Comparison of ENCODE assay signal across 28 cellular contexts in genomic region chr9:127850286-127850830, GRCh38. TPM values are rescaled to one million over a fixed set of nuclear protein-coding genes. Genes with fewer than 3 reads are reported as not detected.
DNase-seq lines count a peak whose midpoint lies in the region; ATAC-seq and TF ChIP-seq lines count a peak whose summit lies in the region.
"Had no signal": no experiment of that assay in that cellular context is flagged by ENCODE, and none has a peak within 500 bp of the region (broad histone marks: within the 10 kb centered on the region; RNA-seq: fewer than 3 reads in every experiment).

No MANE protein-coding gene starts in this region.

- WGBS in stomach, 5 donors = 81 to 93% (median 86%) methylated on average over 17 of the region's 17 CpGs

- no peak overlapping the region for H3K4me3 Mint-ChIP-seq in nephron
- H3K4me3 Mint-ChIP-seq: activated B cell treated with CpG ODN at 0.5 μM for 24 hours; activated naive CD8-positive, alpha-beta T cell treated with anti-CD3 and anti-CD28 coated beads, Interleukin-2, amount 10 ng/mL, durations not matched to agents 7 days and 5 days; CD4-positive, alpha-beta T cell; stimulated activated effector memory CD8-positive, alpha-beta T cell treated with anti-CD3 and anti-CD28 coated beads, Interleukin-12 subunit alpha, Interleukin-12 subunit beta, amount 100 ng/mL, for 72 hours had no signal

- H4K20me1 ChIP-seq in BLaER1 treated with 17β-estradiol and CSF1 and Interleukin-3, amounts not matched to agents 10 nM and 100 nM = peaks cover 0 to 66% (median 24%) of the 10 kb centered on the region in 11 experiments; a peak in 15 of 22 replicates

- H3K27ac ChIP-seq in BLaER1 treated with 17β-estradiol and CSF1 and Interleukin-3, amounts not matched to agents 10 nM and 100 nM = no peak overlapping the region
- H3K27ac ChIP-seq in cingulate gyrus (ENCODE audit: low read depth, low read length) = peak overlapping the region; percentile 47
- H3K27ac ChIP-seq in stomach = peak overlapping the region in 3 of 5 donors; percentile 10 to 37 (median 27)
- H3K27ac ChIP-seq: epithelial cell of prostate, prostate gland, RWPE1 had no signal

- intact Hi-C loops in stomach (cut with DNase I; ENCODE audit: low total_unique reads) = no loop called here

- no peaks in the 10 kb centered on the region for H3K27me3 ChIP-seq in BLaER1 treated with 17β-estradiol and CSF1 and Interleukin-3, amounts not matched to agents 10 nM and 100 nM
- no peaks in the 10 kb centered on the region for H3K27me3 ChIP-seq in stomach

- peak overlapping the region in 3 of 11 experiments; percentile 12 to 100 (median 36); a peak in 3 of 22 replicates for H3K4me2 ChIP-seq in BLaER1 treated with 17β-estradiol and CSF1 and Interleukin-3, amounts not matched to agents 10 nM and 100 nM
- H3K4me2 ChIP-seq: smooth muscle cell had no signal

- no peak for DNase-seq in stomach
- DNase-seq in NCI-H1417 treated with DMSO at 0.1 percent for 48 hours (lab: John Stamatoyannopoulos, UW) = no peak
- DNase-seq in pons (ENCODE audit: low spot score) = no peak
- DNase-seq: activated B cell treated with CpG ODN at 0.5 μM for 24 hours; activated CD4-positive, alpha-beta T cell treated with anti-CD3 and anti-CD28 coated beads, Interleukin-2, amount 50 U/mL, for 4 hours; activated naive CD8-positive, alpha-beta T cell treated with anti-CD3 and anti-CD28 coated beads, Interleukin-2, amount 10 ng/mL, durations not matched to agents 7 days and 5 days; CD4-positive, alpha-beta T cell; cerebellar nuclear complex; IMR-90; left colon; mucosa of descending colon; NCI-H1092 treated with DMSO at 0.1 percent for 48 hours; NCI-H2029; NCI-H345; NCI-H774; stimulated activated CD4-positive, alpha-beta T cell treated with anti-CD3 and anti-CD28 coated beads, Interleukin-2, amount 100 ng/mL, for 48 hours; T-helper 9 cell had no signal

- peaks cover 26% of the 10 kb centered on the region for H3K4me1 Mint-ChIP-seq in nephron
- H3K4me1 Mint-ChIP-seq: stimulated activated effector memory CD8-positive, alpha-beta T cell treated with anti-CD3 and anti-CD28 coated beads, Interleukin-12 subunit alpha, Interleukin-12 subunit beta, amount 100 ng/mL, for 72 hours had no signal

- H3K4me3 ChIP-seq in BLaER1 treated with 17β-estradiol and CSF1 and Interleukin-3, amounts not matched to agents 10 nM and 100 nM = peak overlapping the region in 8 of 10 experiments; percentile 1 to 88 (median 17); a peak in 6 of 20 replicates
- peak overlapping the region in 3 of 4 donors; percentile 52 to 61 (median 57) for H3K4me3 ChIP-seq in stomach
- H3K4me3 ChIP-seq: HAP-1, mucosa of descending colon, prostate gland, smooth muscle cell had no signal

- peaks cover 8% of the 10 kb centered on the region for H3K9me3 Mint-ChIP-seq in nephron

- peaks cover 4% of the 10 kb centered on the region for H3K27me3 Mint-ChIP-seq in nephron (ENCODE audit: low read depth)
- H3K27me3 Mint-ChIP-seq: activated B cell treated with CpG ODN at 0.5 μM for 24 hours; activated naive CD8-positive, alpha-beta T cell treated with anti-CD3 and anti-CD28 coated beads, Interleukin-2, amount 10 ng/mL, durations not matched to agents 7 days and 5 days; CD4-positive, alpha-beta T cell had no signal

- peak overlapping the region; percentile 17 to 68 (median 32) for H3K27ac Mint-ChIP-seq in nephron
- H3K27ac Mint-ChIP-seq: activated B cell treated with CpG ODN at 0.5 μM for 24 hours; activated naive CD8-positive, alpha-beta T cell treated with anti-CD3 and anti-CD28 coated beads, Interleukin-2, amount 10 ng/mL, durations not matched to agents 7 days and 5 days; stimulated activated effector memory CD8-positive, alpha-beta T cell treated with anti-CD3 and anti-CD28 coated beads, Interleukin-12 subunit alpha, Interleukin-12 subunit beta, amount 100 ng/mL, for 72 hours had no signal

- H3K9me3 ChIP-seq in BLaER1 treated with 17β-estradiol and CSF1 and Interleukin-3, amounts not matched to agents 10 nM and 100 nM (replicated peaks in 1 of 11) = peaks cover 24 to 34% (median 28%) of the 10 kb centered on the region in 11 experiments
- H3K9me3 ChIP-seq in stomach = peaks cover 0 to 14% (median 10%) of the 10 kb centered on the region in 4 donors
- H3K9me3 ChIP-seq: HAP-1, prostate gland had no signal

- ATAC-seq in GM18873 (IDR thresholded peaks at IDR 0.05; ENCODE audit: low FRiP score, unreplicated experiment) = no peak
- ATAC-seq: left colon; mucosa of descending colon; stimulated activated effector memory CD8-positive, alpha-beta T cell treated with anti-CD3 and anti-CD28 coated beads, Interleukin-12 subunit alpha, Interleukin-12 subunit beta, amount 100 ng/mL, for 72 hours had no signal

- peaks cover 50 to 76% (median 60%) of the 10 kb centered on the region in 11 experiments for H3K36me3 ChIP-seq in BLaER1 treated with 17β-estradiol and CSF1 and Interleukin-3, amounts not matched to agents 10 nM and 100 nM
- H3K36me3 ChIP-seq in stomach = no peaks in the 10 kb centered on the region
- H3K36me3 ChIP-seq: HAP-1, prostate gland had no signal

- TF ChIP-seq EP300 in stomach (IDR thresholded peaks at IDR 0.05) = no peak

- peaks cover 8% of the 10 kb centered on the region for H3K36me3 Mint-ChIP-seq in nephron (ENCODE audit: low read depth)

- H3K9ac ChIP-seq in BLaER1 treated with 17β-estradiol and CSF1 and Interleukin-3, amounts not matched to agents 10 nM and 100 nM = no peak overlapping the region

- no peak for TF ChIP-seq POLR2A in stomach (IDR thresholded peaks at IDR 0.05)

- peaks cover 49 to 74% (median 55%) of the 10 kb centered on the region in 10 experiments for H3K4me1 ChIP-seq in BLaER1 treated with 17β-estradiol and CSF1 and Interleukin-3, amounts not matched to agents 10 nM and 100 nM
- H3K4me1 ChIP-seq in stomach = peaks cover 0 to 45% (median 15%) of the 10 kb centered on the region in 4 donors
- H3K4me1 ChIP-seq: HAP-1, prostate gland had no signal

- TF ChIP-seq CTCF in nephron (IDR thresholded peaks at IDR 0.05; ENCODE audit: unreplicated experiment in 3 of 3) (no peak), stomach (IDR thresholded peaks at IDR 0.05) (no peak)

RNA-seq across cellular contexts. Expression of gene ENG, which starts 4.1 kb away (rescaled TPM):
- 10 to 100 TPM in 4 of 5 donors, 1 to 10 TPM in 1; 4.0 to 58.5 (median 44.3) TPM for total RNA-seq in stomach
- polyA plus RNA-seq in stomach = 10 to 100 TPM; 16.0 to 28.8 (median 21.5) TPM
- polyA plus RNA-seq: neural cell had no signal

RNA-seq across cellular contexts. Expression of gene AK1, which starts 27.1 kb away (rescaled TPM):
- total RNA-seq in stomach = 10 to 100 TPM in 3 of 5 donors, 1 to 10 TPM in 1, not detected in 1; 7.2 to 88.3 (median 39.8) TPM
- 10 to 100 TPM; 64.4 to 92.1 (median 89.7) TPM for polyA plus RNA-seq in stomach

RNA-seq across cellular contexts. Expression of gene FPGS, which starts 47.7 kb away (rescaled TPM):
- total RNA-seq in stomach = 100 to 1,000 TPM in 2 of 5 donors, 10 to 100 TPM in 3; 67.0 to 235 (median 97.1) TPM
- polyA plus RNA-seq in stomach = 10 to 100 TPM; 29.1 to 42.7 (median 30.2) TPM

RNA-seq across cellular contexts. Expression of gene ST6GALNAC6, which starts 49.0 kb away (rescaled TPM):
- total RNA-seq in stomach = 100 to 1,000 TPM in 2 of 5 donors, 10 to 100 TPM in 3; 18.0 to 145 (median 92.4) TPM
- polyA plus RNA-seq in stomach = 10 to 100 TPM; 32.8 to 63.8 (median 42.2) TPM

Comparison
In these comparisons a context has a peak if more than half of its experiments do, and no peak if none do; other contexts are left out.
1. H3K27ac ChIP-seq: peak in cingulate gyrus (single experiment) and stomach (3 of 5); none in BLaER1 treated with 17β-estradiol and CSF1 and Interleukin-3, amounts not matched to agents 10 nM and 100 nM (0 of 11).